Comparison of ENCODE assay signal across 15 cellular contexts in the genomic region with DNA sequence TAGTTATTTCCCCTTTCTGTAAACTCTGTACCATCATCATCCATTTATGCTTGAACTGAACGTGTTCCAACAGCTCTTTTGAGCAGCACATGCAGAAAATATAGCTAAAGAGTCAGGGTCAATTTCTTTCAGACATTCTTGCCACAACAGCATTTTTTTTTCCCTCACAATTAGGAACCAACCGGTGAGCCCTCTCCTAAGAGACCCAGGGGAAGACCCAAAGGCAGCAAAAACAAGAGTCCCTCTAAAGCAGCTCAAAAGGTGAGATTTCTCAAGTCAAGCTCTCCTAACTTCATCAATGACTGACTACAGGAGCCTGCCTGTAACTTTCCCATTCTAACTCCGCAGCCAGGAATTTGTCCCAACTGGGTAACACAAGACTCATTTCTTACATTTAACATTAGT. TPM values are rescaled to one million over a fixed set of nuclear protein-coding genes. Genes with fewer than 3 reads are reported as not detected.
A peak's percentile ranks its signal among the peaks of the same experiment; 100 is the strongest.
DNase-seq lines count a peak whose midpoint lies in the region; ATAC-seq and TF ChIP-seq lines count a peak whose summit lies in the region.
"Had no signal": no experiment of that assay in that cellular context is flagged by ENCODE, and none has a peak within 500 bp of the region (broad histone marks: within the 10 kb centered on the region; RNA-seq: fewer than 3 reads in every experiment).

No MANE protein-coding gene starts in this region.

- H3K4me3 Mint-ChIP-seq in MCF 10A (ENCODE audit: unreplicated experiment) (peak overlapping the region; percentile 94), type B pancreatic cell (peak overlapping the region; percentile 95)
- H3K4me3 Mint-ChIP-seq: activated CD4-positive, alpha-beta T cell treated with anti-CD3 and anti-CD28 coated beads for 36 hours had no signal

- H3K36me3 ChIP-seq in breast epithelium (no peaks in the 10 kb centered on the region), brain microvascular endothelial cell (replicated peaks) (peaks cover 55% of the 10 kb centered on the region), Karpas-422 (ENCODE audit: insufficient read depth, low read length) (no peaks in the 10 kb centered on the region)
- H3K36me3 ChIP-seq: tibial artery had no signal

- peaks cover 0 to 5% of the 10 kb centered on the region in 2 donors for H3K4me1 ChIP-seq in breast epithelium
- no peaks in the 10 kb centered on the region for H3K4me1 ChIP-seq in Karpas-422 (ENCODE audit: low read length)
- H3K4me1 ChIP-seq: parathyroid adenoma had no signal

- CTCF ChIA-PET in MCF 10A (lab: Yijun Ruan, JAX) = interaction anchor here (0.6 to 3.4 kb wide), 7 partner anchors 9 to 271 kb away, joined by 3 to 15 read pairs (median 4); no protein-coding TSS in a partner anchor

- H2AFZ ChIP-seq in Karpas-422 (ENCODE audit: low read length) = no peak overlapping the region
- H2AFZ ChIP-seq: parathyroid adenoma had no signal

- no peaks in the 10 kb centered on the region for H3K9me2 ChIP-seq in Karpas-422 (replicated peaks; ENCODE audit: insufficient read depth, low read length)

- POLR2A ChIA-PET in MCF 10A (lab: Yijun Ruan, JAX) = interaction anchor here (0.6 to 9.3 kb wide), 32 partner anchors 9 to 245 kb away, joined by 3 to 87 read pairs (median 4); no protein-coding TSS in a partner anchor

- H3K4me1 Mint-ChIP-seq in MCF 10A (ENCODE audit: insufficient read depth, unreplicated experiment) (peaks cover 30% of the 10 kb centered on the region), type B pancreatic cell (ENCODE audit: unreplicated experiment) (peaks cover 44% of the 10 kb centered on the region)

- TF ChIP-seq CTCF in MCF 10A (IDR thresholded peaks at IDR 0.05; ENCODE audit: unreplicated experiment) (no peak), breast epithelium (IDR thresholded peaks at IDR 0.05) (no peak), brain microvascular endothelial cell (IDR thresholded peaks at IDR 0.05; ENCODE audit: low read depth, low read length, missing control alignments) (no peak), type B pancreatic cell (conservative IDR thresholded peaks at IDR 0.05) (no peak)

- H4K20me1 ChIP-seq in Karpas-422 (ENCODE audit: insufficient read depth, low read depth, low read length) = no peaks in the 10 kb centered on the region

- intact Hi-C loops in MCF 10A (cut with micrococcal nuclease) (loop anchor here (1.0 to 5.0 kb wide), 7 partner anchors 64 to 521 kb away; no protein-coding TSS in a partner anchor), breast epithelium (cut with DNase I; ENCODE audit: low total_unique reads) (no loop called here)

- H3K79me2 ChIP-seq in Karpas-422 (ENCODE audit: low read length) = no peaks in the 10 kb centered on the region
- H3K79me2 ChIP-seq: parathyroid adenoma had no signal

- TF ChIP-seq POLR2A in breast epithelium (IDR thresholded peaks at IDR 0.05) = no peak

- ATAC-seq in GM21367 (IDR thresholded peaks at IDR 0.05; ENCODE audit: unreplicated experiment) = no peak
- ATAC-seq: activated CD4-positive, alpha-beta T cell treated with anti-CD3 and anti-CD28 coated beads for 36 hours; K562 had no signal

- peaks cover 0 to 44% of the 10 kb centered on the region in 2 donors for H3K27me3 ChIP-seq in breast epithelium
- H3K27me3 ChIP-seq in brain microvascular endothelial cell (replicated peaks) = no peaks in the 10 kb centered on the region
- H3K27me3 ChIP-seq in Karpas-422 (ENCODE audit: low read length) = no peaks in the 10 kb centered on the region

- no peak overlapping the region for H3K9ac ChIP-seq in Karpas-422 (ENCODE audit: low read length)
- H3K9ac ChIP-seq: parathyroid adenoma had no signal

- BruUV-seq in MCF 10A (replicated peaks; lab: Mats Ljungman, UMichigan) = no TSS peak

- H3K27me3 Mint-ChIP-seq in MCF 10A (ENCODE audit: insufficient read depth, unreplicated experiment) = no peaks in the 10 kb centered on the region
- peaks cover 25% of the 10 kb centered on the region for H3K27me3 Mint-ChIP-seq in type B pancreatic cell

- H3K9me3 ChIP-seq in breast epithelium (no peaks in the 10 kb centered on the region), Karpas-422 (ENCODE audit: low read length) (no peaks in the 10 kb centered on the region)
- H3K9me3 ChIP-seq: tibial artery had no signal

- H3K9me3 Mint-ChIP-seq in MCF 10A (ENCODE audit: unreplicated experiment) (no peaks in the 10 kb centered on the region), type B pancreatic cell (no peaks in the 10 kb centered on the region)

- H3K27ac Mint-ChIP-seq in MCF 10A (ENCODE audit: low read depth, unreplicated experiment) (peak overlapping the region; percentile 90), type B pancreatic cell (peak overlapping the region; percentile 45)
- H3K27ac Mint-ChIP-seq: activated CD4-positive, alpha-beta T cell treated with anti-CD3 and anti-CD28 coated beads for 36 hours had no signal

- H3K36me3 Mint-ChIP-seq in MCF 10A (ENCODE audit: insufficient read depth, unreplicated experiment) (peaks cover 36% of the 10 kb centered on the region), type B pancreatic cell (peaks cover 44% of the 10 kb centered on the region)

- DNase-seq in MCF 10A (ENCODE audit: unreplicated experiment) (peak; percentile 50), breast epithelium (ENCODE audit: low spot score in 2 of 2) (no peak), brain microvascular endothelial cell (no peak), iris pigment epithelial cell (ENCODE audit: low read depth) (peak; percentile 31), type B pancreatic cell (ENCODE audit: extremely low spot score, unreplicated experiment) (no peak), SIG-M5 (lab: John Stamatoyannopoulos, UW) (no peak), Karpas-422 (no peak)
- DNase-seq: activated CD4-positive, alpha-beta T cell treated with anti-CD3 and anti-CD28 coated beads for 36 hours; activated effector memory CD4-positive, alpha-beta T cell treated with Interleukin-2 at 50 U/mL for 16 hours; dorsolateral prefrontal cortex; NCI-H2227 treated with DMSO at 0.1 percent for 48 hours; tibial artery had no signal

- in situ Hi-C loops in brain microvascular endothelial cell (cut with HindIII; ENCODE audit: low pct_ligation_motif_present, low sequenced_read_pairs) = no loop called here

- no peak overlapping the region for H3K4me2 ChIP-seq in Karpas-422 (ENCODE audit: low read depth, low read length, poor library complexity, severe bottlenecking)

- H3K4me3 ChIP-seq in breast epithelium (no peak overlapping the region), brain microvascular endothelial cell (ENCODE audit: low read depth, low read length) (peak overlapping the region; percentile 94), Karpas-422 (ENCODE audit: low read length) (no peak overlapping the region)
- H3K4me3 ChIP-seq: dorsolateral prefrontal cortex, K562, tibial artery had no signal

- H3K27ac ChIP-seq in breast epithelium = no peak overlapping the region
- H3K27ac ChIP-seq in brain microvascular endothelial cell = peak overlapping the region; percentile 87
- no peak overlapping the region for H3K27ac ChIP-seq in Karpas-422 (ENCODE audit: low read length)
- H3K27ac ChIP-seq: dorsolateral prefrontal cortex, parathyroid adenoma, tibial artery had no signal

RNA-seq across cellular contexts. Expression of a gene that starts 3.5 kb away (rescaled TPM):
- total RNA-seq in MCF 10A (2022) (78.2 and 80.0 TPM in 2 replicates), breast epithelium (under 1 TPM in 1 of 3 donors, not detected in 2; 0.16 TPM), type B pancreatic cell (ENCODE audit: low replicate concordance) (31.1 and 247 TPM in 2 replicates)
- total RNA-seq in Karpas-422 (2014; rRNA removed; shearing (Covaris generic); ENCODE audit: low replicate concordance) = not detected in 2 replicates
- total RNA-seq: activated CD4-positive, alpha-beta T cell treated with anti-CD3 and anti-CD28 coated beads for 36 hours had no signal

Comparison
In these comparisons a context has a peak if more than half of its experiments do, and no peak if none do; other contexts are left out.
1. DNase-seq: peak in MCF 10A (single experiment) and iris pigment epithelial cell (single experiment); none in breast epithelium (0 of 2), brain microvascular endothelial cell (single experiment), type B pancreatic cell (single experiment), SIG-M5 (single experiment) and Karpas-422 (single experiment).
2. RNA of a gene that starts 3.5 kb away (total RNA-seq): 31.1 to 247 TPM in type B pancreatic cell and 78.2 to 80.0 TPM in MCF 10A; 0.16 TPM in breast epithelium and not detected in Karpas-422; every median in the first group is over 10 times any median in the second.